In genomic region chr15:33064878-33065277, GRCh38 we compare ENCODE assay signal across 15 cellular contexts.
DNase-seq lines count a peak whose midpoint lies in the region; ATAC-seq and TF ChIP-seq lines count a peak whose summit lies in the region.
"Had no signal": no experiment of that assay in that cellular context is flagged by ENCODE, and none has a peak within 500 bp of the region (broad histone marks: within the 10 kb centered on the region; RNA-seq: fewer than 3 reads in every experiment).

No MANE protein-coding gene starts in this region.

- H3K23ac ChIP-seq in IMR-90 (ENCODE audit: low read depth, low read length) = no peak overlapping the region

- H2AFZ ChIP-seq in IMR-90 (replicated peaks; ENCODE audit: low read length, poor library complexity) = no peak overlapping the region
- H2AFZ ChIP-seq in mammary epithelial cell (ENCODE audit: low read depth, low read length) = peak overlapping the region; percentile 53

- no peak overlapping the region for H2AK9ac ChIP-seq in IMR-90 (replicated peaks; ENCODE audit: low read depth, low read length, poor library complexity)

- H3K18ac ChIP-seq in IMR-90 (ENCODE audit: low read depth, low read length) = no peak overlapping the region

- H4K20me1 ChIP-seq in IMR-90 (ENCODE audit: insufficient read depth, low read length) (peaks cover 42% of the 10 kb centered on the region; the same call in 1 of the 2 replicates), mammary epithelial cell (ENCODE audit: insufficient read depth, low read length) (no peaks in the 10 kb centered on the region)

- in situ Hi-C loops in IMR-90 (cut with MboI; ENCODE audit: low sequenced_read_pairs) (loop anchor here (25.0 kb wide), 1 partner anchor 622 kb away; no protein-coding TSS in a partner anchor), mammary epithelial cell (cut with MboI; ENCODE audit: low sequenced_read_pairs in 2 of 2) (loop anchor here in 1 of 2 donors (5.0 kb wide), 1 partner anchor 38 kb away; no protein-coding TSS in a partner anchor)

- no peak overlapping the region for H4K8ac ChIP-seq in IMR-90 (ENCODE audit: low read depth in 2 of 2, low read length in 2 of 2)

- POLR2A ChIA-PET in AG04450 (lab: Yijun Ruan, JAX) (no interaction called here), IMR-90 (lab: Charles Lee; ENCODE audit: unreplicated experiment) (no interaction called here)

- ATAC-seq in IMR-90 (ENCODE audit: low read depth) = peak; percentile 51; the same call in 1 of the 2 replicates
- no peak for ATAC-seq in GM19023 (IDR thresholded peaks at IDR 0.05; ENCODE audit: unreplicated experiment)
- ATAC-seq in left lung = no peak
- ATAC-seq in left lobe of liver = no peak

- H3K9me1 ChIP-seq in IMR-90 (ENCODE audit: insufficient read depth, low read length) = peaks cover 18% of the 10 kb centered on the region

- DNase-seq in AG04450 (ENCODE audit: low read depth, low spot score) = no peak
- peak; percentile 81 for DNase-seq in IMR-90
- DNase-seq in mammary epithelial cell = peak; percentile 57
- no peak for DNase-seq in posterior vena cava (ENCODE audit: low spot score)
- no peak for DNase-seq in left lung
- no peak for DNase-seq in left lobe of liver (ENCODE audit: low spot score)
- DNase-seq: activated CD4-positive, alpha-beta T cell treated with anti-CD3 and anti-CD28 coated beads for 48 hours; activated effector memory CD4-positive, alpha-beta T cell treated with anti-CD3 and anti-CD28 coated beads, Interleukin-2, amount 50 U/mL, for 16 hours; colonic mucosa; NCI-H1417; NCI-H774 had no signal

- intact Hi-C loops in IMR-90 (cut with micrococcal nuclease) = no loop called here
- intact Hi-C loops in mammary epithelial cell (cut with micrococcal nuclease) = loop anchor here (5.0 kb wide), 1 partner anchor 408 kb away; no protein-coding TSS in a partner anchor
- intact Hi-C loops in posterior vena cava (cut with DNase I) = no loop called here
- intact Hi-C loops in left lung (cut with DNase I) = no loop called here

- H3K4me1 ChIP-seq in IMR-90 (ENCODE audit: control insufficient read depth, insufficient read depth, low read length) = peaks cover 31% of the 10 kb centered on the region
- H3K4me1 ChIP-seq in mammary epithelial cell (ENCODE audit: insufficient read depth, low read length) = peaks cover 33% of the 10 kb centered on the region
- H3K4me1 ChIP-seq in mucosa of stomach (ENCODE audit: control insufficient read depth, insufficient read depth, low read length) = peaks cover 15% of the 10 kb centered on the region
- H3K4me1 ChIP-seq in left lung = peaks cover 8 to 24% of the 10 kb centered on the region in 2 donors

- H3K79me2 ChIP-seq in mammary epithelial cell (ENCODE audit: insufficient read depth, low read length) = no peaks in the 10 kb centered on the region

- peak overlapping the region; percentile 66 for H3K27ac ChIP-seq in AG04450 (ENCODE audit: low read depth, low read length)
- peak overlapping the region; percentile 13; the same call in 1 of the 2 replicates for H3K27ac ChIP-seq in IMR-90 (ENCODE audit: insufficient read depth, low read length)
- H3K27ac ChIP-seq in mammary epithelial cell (ENCODE audit: insufficient read depth, low read depth, low read length) = no peak overlapping the region
- no peak overlapping the region for H3K27ac ChIP-seq in left lung
- H3K27ac ChIP-seq: colonic mucosa, SK-N-MC had no signal

- TF ChIP-seq POLR2A in IMR-90 (IDR thresholded peaks at IDR 0.05; ENCODE audit: low read depth, low read length) = no peak

- no peak overlapping the region; the same call in 1 of the 2 replicates for H3K4ac ChIP-seq in IMR-90 (ENCODE audit: low read depth, low read length)

- peak overlapping the region; percentile 78 for H2BK120ac ChIP-seq in IMR-90 (ENCODE audit: low read depth, low read length)

- H2BK15ac ChIP-seq in IMR-90 (ENCODE audit: low read depth, low read length) = 0 out of 3 replicates have a peak overlapping the region, but pooled peaks have one; percentile 54

- no peaks in the 10 kb centered on the region for H3K36me3 ChIP-seq in IMR-90 (ENCODE audit: control insufficient read depth, insufficient read depth, low read length)
- H3K36me3 ChIP-seq in mammary epithelial cell (ENCODE audit: insufficient read depth, low read length) = no peaks in the 10 kb centered on the region
- H3K36me3 ChIP-seq in mucosa of stomach (ENCODE audit: control insufficient read depth, insufficient read depth, low read length) = no peaks in the 10 kb centered on the region
- no peaks in the 10 kb centered on the region for H3K36me3 ChIP-seq in left lung
- H3K36me3 ChIP-seq: colonic mucosa had no signal

- H3K14ac ChIP-seq in IMR-90 (replicated peaks; ENCODE audit: low read depth, low read length) = no peak overlapping the region; the same call in 1 of the 2 replicates

- H3K9ac ChIP-seq in IMR-90 (ENCODE audit: low read depth, low read length) (peak overlapping the region; percentile 2; the same call in 1 of the 2 replicates), mammary epithelial cell (ENCODE audit: insufficient read depth, low read length) (no peak overlapping the region), mucosa of stomach (ENCODE audit: low read length) (peak overlapping the region; percentile 16)

- peaks cover 25 to 61% of the 10 kb centered on the region in 2 experiments for H3K79me1 ChIP-seq in IMR-90 (ENCODE audit: low read depth in 1 of 2, low read length in 2 of 2)

- peak overlapping the region; percentile 26; the same call in 1 of the 2 replicates for H4K91ac ChIP-seq in IMR-90 (ENCODE audit: insufficient read depth, low read depth, low read length)

- H3K9me3 ChIP-seq in AG04450 (ENCODE audit: control insufficient read depth, insufficient read depth, low read length) (no peaks in the 10 kb centered on the region), IMR-90 (ENCODE audit: control insufficient read depth, insufficient read depth, low read length) (no peaks in the 10 kb centered on the region), mammary epithelial cell (replicated peaks; ENCODE audit: insufficient read depth, low read length) (no peaks in the 10 kb centered on the region), mucosa of stomach (ENCODE audit: control insufficient read depth, low read length) (no peaks in the 10 kb centered on the region), left lung (no peaks in the 10 kb centered on the region)
- H3K9me3 ChIP-seq: colonic mucosa had no signal

- H3K4me3 ChIP-seq in AG04450 (ENCODE audit: low read depth, low read length) = peak overlapping the region; percentile 41
- no peak overlapping the region for H3K4me3 ChIP-seq in IMR-90 (ENCODE audit: insufficient read depth, low read depth, low read length)
- H3K4me3 ChIP-seq in mammary epithelial cell (replicated peaks in 1 of 3; ENCODE audit: insufficient read depth in 1 of 3, low read depth in 2 of 3, low read length in 3 of 3) = no peak overlapping the region
- peak overlapping the region; percentile 2 for H3K4me3 ChIP-seq in mucosa of stomach (ENCODE audit: low read length)
- H3K4me3 ChIP-seq in left lung = peak overlapping the region in 1 of 2 donors; percentile 32
- H3K4me3 ChIP-seq: lung, SK-N-MC had no signal

- no peak overlapping the region for H2AK5ac ChIP-seq in IMR-90 (ENCODE audit: low read depth, low read length)

- H3K4me2 ChIP-seq in IMR-90 (ENCODE audit: low read depth, low read length) (peak overlapping the region; percentile 54), mammary epithelial cell (ENCODE audit: insufficient read depth, low read depth, low read length) (peak overlapping the region; percentile 42)

- H3K27me3 ChIP-seq in AG04450 (ENCODE audit: control insufficient read depth, insufficient read depth, low read length) (no peaks in the 10 kb centered on the region), IMR-90 (ENCODE audit: control insufficient read depth, insufficient read depth, low read length) (no peaks in the 10 kb centered on the region), mammary epithelial cell (ENCODE audit: insufficient read depth, low read length) (no peaks in the 10 kb centered on the region), mucosa of stomach (ENCODE audit: control insufficient read depth, insufficient read depth, low read length) (no peaks in the 10 kb centered on the region), left lung (no peaks in the 10 kb centered on the region)
- H3K27me3 ChIP-seq: colonic mucosa had no signal

- dilution Hi-C loops in IMR-90 (cut with HindIII; ENCODE audit: low sequenced_read_pairs, unreplicated experiment) (no loop called here), mammary epithelial cell (cut with HindIII; ENCODE audit: low sequenced_read_pairs) (loop anchor here (5.0 kb wide), 2 partner anchors 53 to 88 kb away; no protein-coding TSS in a partner anchor)

- TF ChIP-seq RAD21 in IMR-90 (IDR thresholded peaks at IDR 0.05; ENCODE audit: low read length) = no peak

- WGBS in IMR-90 (ENCODE audit: extremely low coverage in 2 of 2, insufficient read length in 1 of 2), 2 experiments = no CpG with 5 or more reads among the region's 3 CpGs
- 19% methylated on average over 3 of the region's 3 CpGs for WGBS in mammary epithelial cell (ENCODE audit: low coverage, missing lambda C conversion rate)

- H4K5ac ChIP-seq in IMR-90 (ENCODE audit: low read depth, low read length) = no peak overlapping the region

- CTCF ChIA-PET in AG04450 (lab: Charles Lee) (interaction anchor here (1.5 kb wide), 1 partner anchor 43 kb away, joined by 4 read pairs; no protein-coding TSS in a partner anchor), IMR-90 (lab: Yijun Ruan, JAX) (interaction anchor here (1.1 to 1.2 kb wide), 2 partner anchors 9 to 13 kb away, joined by 3 to 4 read pairs; no protein-coding TSS in a partner anchor), mammary epithelial cell (lab: Charles Lee; ENCODE audit: low non-redundant PET) (interaction anchor here (0.6 kb wide), 1 partner anchor 1176 kb away, joined by 3 read pairs; no protein-coding TSS in a partner anchor)

- no peak overlapping the region for H2BK20ac ChIP-seq in IMR-90 (ENCODE audit: low read depth, low read length)

- peak overlapping the region; percentile 12 for H2BK5ac ChIP-seq in IMR-90 (ENCODE audit: low read depth, low read length, poor library complexity, severe bottlenecking)

- H3K56ac ChIP-seq in IMR-90 (ENCODE audit: extremely low read depth, insufficient read depth, low read length) = no peak overlapping the region

- TF ChIP-seq CTCF in AG04450 (IDR thresholded peaks at IDR 0.05; ENCODE audit: low read depth, low read length) = no peak
- TF ChIP-seq CTCF in IMR-90 (conservative IDR thresholded peaks at IDR 0.05; ENCODE audit: low read depth, low read length) = no peak
- no peak for TF ChIP-seq CTCF in mammary epithelial cell (conservative IDR thresholded peaks at IDR 0.05 in 1 of 2, IDR thresholded peaks at IDR 0.05 in 1 of 2; ENCODE audit: extremely low read depth in 1 of 2, insufficient read depth in 1 of 2, low read depth in 1 of 2, low read length in 2 of 2)
- no peak for TF ChIP-seq CTCF in left lung (IDR thresholded peaks at IDR 0.05)

- BruUV-seq in IMR-90 (replicated peaks; lab: Mats Ljungman, UMichigan) (no TSS peak), mammary epithelial cell (replicated peaks; lab: Mats Ljungman, UMichigan) (no TSS peak)

TF ChIP-seq in IMR-90, 13 proteins besides CTCF, POLR2A, EP300 and RAD21:
- TF ChIP-seq MAZ (IDR thresholded peaks at IDR 0.05; ENCODE audit: borderline replicate concordance, low read depth, low read length) = no peak
- peak; percentile 77 for TF ChIP-seq CEBPB (IDR thresholded peaks at IDR 0.05; ENCODE audit: low read depth, low read length)
TF ChIP-seq in IMR-90: peak in this region for 1.

Comparison
In these comparisons a context has a peak if more than half of its experiments do, and no peak if none do; other contexts are left out.
1. DNase-seq: peak in IMR-90 (single experiment) and mammary epithelial cell (single experiment); none in AG04450 (single experiment), posterior vena cava (single experiment), left lung (0 of 2) and left lobe of liver (single experiment).
2. H3K27ac ChIP-seq: peak in AG04450 (single experiment) and IMR-90 (single experiment); none in mammary epithelial cell (single experiment) and left lung (0 of 2).
3. H3K4me3 ChIP-seq: peak in AG04450 (single experiment) and mucosa of stomach (single experiment); none in IMR-90 (single experiment) and mammary epithelial cell (0 of 3).